9 cellular contexts compared by ENCODE assay signal in genomic region chr12:11863988-11864387, GRCh38.
DNase-seq lines count a peak whose midpoint lies in the region; TF ChIP-seq lines count a peak whose summit lies in the region.
"Had no signal": no experiment of that assay in that cellular context is flagged by ENCODE, and none has a peak within 500 bp of the region (broad histone marks: within the 10 kb centered on the region; RNA-seq: fewer than 3 reads in every experiment).

No MANE protein-coding gene starts in this region.

- peaks cover 20% of the 10 kb centered on the region for H3K36me3 ChIP-seq in PC-9 (ENCODE audit: low read depth)
- H3K36me3 ChIP-seq in mesendoderm (ENCODE audit: control insufficient read depth, insufficient read depth, low read length), result no peaks in the 10 kb centered on the region

- no peak overlapping the region for H3K4me2 ChIP-seq in PC-9
- H3K4me2 ChIP-seq in mesendoderm (ENCODE audit: low read length), result no peak overlapping the region

- POLR2A ChIA-PET in PC-9 (lab: Charles Lee; ENCODE audit: unreplicated experiment), result no interaction called here

- H3K27ac ChIP-seq in PC-9, result peak overlapping the region; percentile 27; the same call in 1 of the 2 replicates
- no peak overlapping the region for H3K27ac ChIP-seq in mesendoderm (ENCODE audit: low read depth, low read length)
- peak overlapping the region; percentile 17 for H3K27ac ChIP-seq in substantia nigra (ENCODE audit: low read depth, low read length, poor library complexity, severe bottlenecking)

- no peaks in the 10 kb centered on the region; the same call in 1 of the 2 replicates for H3F3A ChIP-seq in PC-9 (ENCODE audit: insufficient read depth, low read depth)

- H2BK5ac ChIP-seq in mesendoderm (ENCODE audit: low read length), result no peak overlapping the region

- H3K4ac ChIP-seq in mesendoderm (ENCODE audit: low read depth, low read length), result peak overlapping the region; percentile 20

- H3K4me3 ChIP-seq in PC-9 (no peak overlapping the region), mesendoderm (ENCODE audit: low read length) (no peak overlapping the region)

- H3K27me3 ChIP-seq in PC-9 (ENCODE audit: insufficient read depth, low read depth) (no peaks in the 10 kb centered on the region), mesendoderm (ENCODE audit: insufficient read depth, low read length, poor library complexity) (no peaks in the 10 kb centered on the region)

- intact Hi-C loops in PC-9 (cut with micrococcal nuclease; ENCODE audit: unreplicated experiment), result no loop called here

- H3K18ac ChIP-seq in mesendoderm (ENCODE audit: low read length), result peak overlapping the region; percentile 86

- H4K5ac ChIP-seq in mesendoderm (ENCODE audit: low read length), result no peak overlapping the region

- H3K9me2 ChIP-seq in PC-9 (ENCODE audit: insufficient read depth), result no peaks in the 10 kb centered on the region

- no peak overlapping the region for H3K9ac ChIP-seq in mesendoderm (ENCODE audit: low read length)

- no peak overlapping the region for H2AK5ac ChIP-seq in mesendoderm (ENCODE audit: low read length)

- no peak overlapping the region for H2BK15ac ChIP-seq in mesendoderm (replicated peaks; ENCODE audit: low read depth)

- H3K4me1 ChIP-seq in PC-9 (replicated peaks; ENCODE audit: insufficient read depth), result no peaks in the 10 kb centered on the region
- peaks cover 11% of the 10 kb centered on the region for H3K4me1 ChIP-seq in mesendoderm (ENCODE audit: control insufficient read depth, low read depth, low read length)

- no peak overlapping the region for H3K23ac ChIP-seq in mesendoderm (ENCODE audit: low read length)

- no CpG with 5 or more reads among the region's 3 CpGs for WGBS in mesendoderm (ENCODE audit: extremely low coverage, insufficient coverage, low lambda C conversion rate)

- H2AFZ ChIP-seq in PC-9, result no peak overlapping the region

- DNase-seq in PC-9 (no peak), dermis blood vessel endothelial cell (peak; percentile 94), mesendoderm (peak; percentile 25), substantia nigra (lab: John Stamatoyannopoulos, UW) (peak in 1 of 49 donors; percentile 11), NCI-H2029 treated with DMSO at 0.1 percent for 48 hours (lab: John Stamatoyannopoulos, UW) (no peak), NCI-H1048 (lab: John Stamatoyannopoulos, UW) (no peak), globus pallidus (ENCODE audit: low spot score) (no peak)
- DNase-seq: activated T-cell treated with anti-CD3 and anti-CD28 coated beads, Interleukin-2, amount 50 U/mL, for 48 hours; NCI-H345 had no signal

- TF ChIP-seq CTCF in PC-9 (conservative IDR thresholded peaks at IDR 0.05), result no peak

- H4K20me1 ChIP-seq in PC-9 (ENCODE audit: insufficient read depth), result no peaks in the 10 kb centered on the region

- no TSS peak for BruUV-seq in PC-9 (replicated peaks; lab: Mats Ljungman, UMichigan)

- H3K79me2 ChIP-seq in PC-9 (ENCODE audit: low read depth) (no peaks in the 10 kb centered on the region; the same call in 1 of the 2 replicates), mesendoderm (ENCODE audit: control insufficient read depth, insufficient read depth, low read length) (no peaks in the 10 kb centered on the region)

- H3K56ac ChIP-seq in mesendoderm (ENCODE audit: low read length), result no peak overlapping the region

- no peak overlapping the region for H4K8ac ChIP-seq in mesendoderm (ENCODE audit: low read depth, low read length)

- no peaks in the 10 kb centered on the region for H3K79me1 ChIP-seq in mesendoderm (ENCODE audit: low read length)

- H2BK120ac ChIP-seq in mesendoderm (ENCODE audit: low read depth, low read length), result no peak overlapping the region

- CTCF ChIA-PET in PC-9 (lab: Charles Lee), result no interaction called here

- H3K9me3 ChIP-seq in PC-9 (ENCODE audit: insufficient read depth, low read depth), result 0 out of 2 replicates have a peak, but pooled peaks cover 7% of the 10 kb centered on the region

Comparison
In these comparisons a context has a peak if more than half of its experiments do, and no peak if none do; other contexts are left out.
1. DNase-seq: peak in dermis blood vessel endothelial cell (single experiment) and mesendoderm (single experiment); none in PC-9 (0 of 2), NCI-H2029 treated with DMSO at 0.1 percent for 48 hours (single experiment), NCI-H1048 (single experiment) and globus pallidus (single experiment).